In genomic region chr2:68280316-68280715, GRCh38 we compare ENCODE assay signal across 21 cellular contexts.
"Had no signal": no experiment of that assay in that cellular context is flagged by ENCODE, and none has a peak within 500 bp of the region (broad histone marks: within the 10 kb centered on the region; RNA-seq: fewer than 3 reads in every experiment).

No MANE protein-coding gene starts in this region.

- H3K36me3 Mint-ChIP-seq: activated naive CD8-positive, alpha-beta T cell treated with anti-CD3 and anti-CD28 coated beads, Interleukin-2, amount 10 ng/mL, durations not matched to agents 7 days and 5 days had no signal

- DNase-seq: activated CD4-positive, alpha-beta memory T cell treated with anti-CD3 and anti-CD28 coated beads, Interleukin-2, amount 10 ng/mL, durations not matched to agents 7 days and 5 days; activated CD4-positive, alpha-beta T cell treated with anti-CD3 and anti-CD28 coated beads for 36 hours; activated CD4-positive, alpha-beta T cell treated with anti-CD3 and anti-CD28 coated beads, Interleukin-2, amount 50 U/mL, for 1 hour; activated naive CD4-positive, alpha-beta T cell treated with anti-CD3 and anti-CD28 coated beads, Interleukin-2, amount 50 U/mL, for 16 hours; activated naive CD8-positive, alpha-beta T cell treated with anti-CD3 and anti-CD28 coated beads, Interleukin-2, amount 10 ng/mL, durations not matched to agents 7 days and 5 days; activated T-cell treated with anti-CD3 and anti-CD28 coated beads for 4 hours; activated T-cell treated with anti-CD3 and anti-CD28 coated beads, Interleukin-2, amount 50 U/mL, for 48 hours; adrenal gland; anterior cingulate cortex; KBM-7; NCI-H2227 treated with DMSO at 0.1 percent for 48 hours; NCI-H446 treated with DMSO at 0.1 percent for 48 hours; NCI-H524 treated with DMSO at 0.1 percent for 48 hours; NCI-H748 treated with DMSO at 0.1 percent for 48 hours; OCI-M1; RPMI8226; T-helper 1 cell; WERI-Rb-1 had no signal

- H3K4me1 Mint-ChIP-seq: activated CD4-positive, alpha-beta memory T cell treated with anti-CD3 and anti-CD28 coated beads, Interleukin-2, amount 10 ng/mL, durations not matched to agents 7 days and 5 days had no signal

- H3K27ac Mint-ChIP-seq: activated CD4-positive, alpha-beta memory T cell treated with anti-CD3 and anti-CD28 coated beads, Interleukin-2, amount 10 ng/mL, durations not matched to agents 7 days and 5 days; activated CD4-positive, alpha-beta T cell treated with anti-CD3 and anti-CD28 coated beads for 36 hours; activated naive CD8-positive, alpha-beta T cell treated with anti-CD3 and anti-CD28 coated beads, Interleukin-2, amount 10 ng/mL, durations not matched to agents 7 days and 5 days; activated T-helper 2 cell treated with anti-CD3 and anti-CD28 coated beads, Interferon-gamma antibody, Interleukin-2, Interleukin-4, amounts not matched to agents 10 μg/mL and 5 μg/mL and 100 μg/mL, durations not matched to agents 14 hours and 24 hours and 36 hours had no signal

- ATAC-seq: activated CD4-positive, alpha-beta T cell treated with anti-CD3 and anti-CD28 coated beads for 36 hours; Panc1; Right ventricle myocardium inferior had no signal

- H3K4me3 Mint-ChIP-seq: activated CD4-positive, alpha-beta memory T cell treated with anti-CD3 and anti-CD28 coated beads, Interleukin-2, amount 10 ng/mL, durations not matched to agents 7 days and 5 days; activated CD4-positive, alpha-beta T cell treated with anti-CD3 and anti-CD28 coated beads for 36 hours; activated naive CD8-positive, alpha-beta T cell treated with anti-CD3 and anti-CD28 coated beads, Interleukin-2, amount 10 ng/mL, durations not matched to agents 7 days and 5 days had no signal

- H3K9me3 Mint-ChIP-seq: activated CD4-positive, alpha-beta memory T cell treated with anti-CD3 and anti-CD28 coated beads, Interleukin-2, amount 10 ng/mL, durations not matched to agents 7 days and 5 days; activated naive CD8-positive, alpha-beta T cell treated with anti-CD3 and anti-CD28 coated beads, Interleukin-2, amount 10 ng/mL, durations not matched to agents 7 days and 5 days; activated T-helper 2 cell treated with anti-CD3 and anti-CD28 coated beads, Interferon-gamma antibody, Interleukin-2, Interleukin-4, amounts not matched to agents 10 μg/mL and 5 μg/mL and 100 μg/mL, durations not matched to agents 14 hours and 24 hours and 36 hours had no signal
